Comparison of ENCODE assay signal across 17 cellular contexts in genomic region chr1:180862305-180862704, GRCh38.
"Had no signal": no experiment of that assay in that cellular context is flagged by ENCODE, and none has a peak within 500 bp of the region (broad histone marks: within the 10 kb centered on the region; RNA-seq: fewer than 3 reads in every experiment).

No MANE protein-coding gene starts in this region.

- H3K27ac ChIP-seq: breast epithelium, gastroesophageal sphincter, parathyroid adenoma, skin epidermis, tibial artery, vagina had no signal

- H3K27me3 Mint-ChIP-seq: activated naive CD8-positive, alpha-beta T cell treated with anti-CD3 and anti-CD28 coated beads, Interleukin-2, amount 10 ng/mL, durations not matched to agents 7 days and 5 days; activated T-cell treated with anti-CD3 and anti-CD28 coated beads, Interleukin-2, amount 50 U/mL, for 24 hours had no signal

- H3K27ac Mint-ChIP-seq: activated naive CD8-positive, alpha-beta T cell treated with anti-CD3 and anti-CD28 coated beads, Interleukin-2, amount 10 ng/mL, durations not matched to agents 7 days and 5 days; activated T-cell treated with anti-CD3 and anti-CD28 coated beads, Interleukin-2, amount 50 U/mL, for 24 hours had no signal

- H3K9me3 ChIP-seq: breast epithelium, gastroesophageal sphincter, tibial artery, vagina had no signal

- H3K79me2 ChIP-seq: parathyroid adenoma had no signal

- DNase-seq: activated CD4-positive, alpha-beta T cell treated with anti-CD3 and anti-CD28 coated beads, Interleukin-2, amount 50 U/mL, for 4 hours; activated gamma-delta T cell; activated naive CD8-positive, alpha-beta T cell treated with anti-CD3 and anti-CD28 coated beads, Interleukin-2, amount 10 ng/mL, durations not matched to agents 7 days and 5 days; activated T-cell treated with anti-CD3 and anti-CD28 coated beads, Interleukin-2, amount 50 U/mL, for 24 hours; anterior cingulate cortex; kidney; left ventricle myocardium superior; midbrain; retina; T-helper 2 cell; tibial artery had no signal

- H3K4me3 ChIP-seq: breast epithelium, gastroesophageal sphincter, skin epidermis, tibial artery, vagina had no signal

- ATAC-seq: activated CD4-positive, CD25-positive, alpha-beta regulatory T cell treated with anti-CD3 and anti-CD28 coated beads, Interleukin-2, amount 50 U/mL, for 24 hours; gastroesophageal sphincter had no signal

- H3K4me1 Mint-ChIP-seq: activated naive CD8-positive, alpha-beta T cell treated with anti-CD3 and anti-CD28 coated beads, Interleukin-2, amount 10 ng/mL, durations not matched to agents 7 days and 5 days had no signal

- H2AFZ ChIP-seq: parathyroid adenoma had no signal

- H3K27me3 ChIP-seq: breast epithelium, gastroesophageal sphincter, tibial artery, vagina had no signal

- FAIRE-seq: kidney had no signal

- H3K4me1 ChIP-seq: breast epithelium, parathyroid adenoma, vagina had no signal

- H3K9ac ChIP-seq: parathyroid adenoma had no signal

- H3K36me3 ChIP-seq: breast epithelium had no signal

- H3K9me3 Mint-ChIP-seq: activated naive CD8-positive, alpha-beta T cell treated with anti-CD3 and anti-CD28 coated beads, Interleukin-2, amount 10 ng/mL, durations not matched to agents 7 days and 5 days; activated T-cell treated with anti-CD3 and anti-CD28 coated beads, Interleukin-2, amount 50 U/mL, for 24 hours had no signal

- H3K4me3 Mint-ChIP-seq: activated naive CD8-positive, alpha-beta T cell treated with anti-CD3 and anti-CD28 coated beads, Interleukin-2, amount 10 ng/mL, durations not matched to agents 7 days and 5 days; activated T-cell treated with anti-CD3 and anti-CD28 coated beads, Interleukin-2, amount 50 U/mL, for 24 hours had no signal
